Comparison of ENCODE assay signal across 19 cellular contexts in genomic region chr3:127802620-127803019, GRCh38. TPM values are rescaled to one million over a fixed set of nuclear protein-coding genes. Genes with fewer than 3 reads are reported as not detected.
DNase-seq lines count a peak whose midpoint lies in the region; ATAC-seq, FAIRE-seq and TF ChIP-seq lines count a peak whose summit lies in the region.
"Had no signal": no experiment of that assay in that cellular context is flagged by ENCODE, and none has a peak within 500 bp of the region (broad histone marks: within the 10 kb centered on the region; RNA-seq: fewer than 3 reads in every experiment).

No MANE protein-coding gene starts in this region.

- H3K27me3 Mint-ChIP-seq in astrocyte (ENCODE audit: low read depth, unreplicated experiment), result no peaks in the 10 kb centered on the region

- TF ChIP-seq CTCF in left ventricle myocardium inferior (IDR thresholded peaks at IDR 0.05; ENCODE audit: borderline replicate concordance), result no peak
- TF ChIP-seq CTCF in astrocyte (IDR thresholded peaks at IDR 0.05; ENCODE audit: insufficient read depth, low read depth, low read length), result no peak
- TF ChIP-seq CTCF in smooth muscle cell (IDR thresholded peaks at IDR 0.05; ENCODE audit: borderline replicate concordance, insufficient read depth, poor library complexity, severe bottlenecking), result no peak
- no peak for TF ChIP-seq CTCF in mucosa of descending colon (IDR thresholded peaks at IDR 0.05)

- H3K9ac ChIP-seq in astrocyte (ENCODE audit: low read length) (no peak overlapping the region), smooth muscle cell (ENCODE audit: low read depth) (no peak overlapping the region)

- no peak overlapping the region for H2AFZ ChIP-seq in astrocyte (ENCODE audit: low read depth, low read length)
- no peak overlapping the region for H2AFZ ChIP-seq in smooth muscle cell (ENCODE audit: low read depth)

- H3K4me1 ChIP-seq in left ventricle myocardium inferior (peaks cover 74% of the 10 kb centered on the region), astrocyte (ENCODE audit: insufficient read depth, low read length) (peaks cover 37% of the 10 kb centered on the region), smooth muscle cell (ENCODE audit: low read depth) (no peaks in the 10 kb centered on the region), mucosa of descending colon (ENCODE audit: low read depth) (no peaks in the 10 kb centered on the region)

- FAIRE-seq in astrocyte (lab: Jason Lieb, UNC), result no peak
- FAIRE-seq: A204.1, GM12891, GM18507 had no signal

- intact Hi-C loops in left ventricle myocardium inferior (cut with micrococcal nuclease), result no loop called here
- intact Hi-C loops in Right ventricle myocardium inferior (cut with DNase I), result no loop called here
- intact Hi-C loops in mucosa of descending colon (cut with DNase I, micrococcal nuclease), result no loop called here

- H3K36me3 Mint-ChIP-seq in astrocyte (ENCODE audit: low read depth, unreplicated experiment), result peaks cover 5% of the 10 kb centered on the region

- DNase-seq in left ventricle myocardium inferior (no peak), Right ventricle myocardium inferior (ENCODE audit: missing footprints) (no peak), astrocyte (ENCODE audit: low read depth) (no peak), left lobe of liver (ENCODE audit: low spot score) (no peak), COLO829 (ENCODE audit: low spot score) (no peak), smooth muscle cell (lab: John Stamatoyannopoulos, UW; ENCODE audit: unreplicated experiment) (no peak), mucosa of descending colon (no peak)
- DNase-seq: C1 segment of cervical spinal cord, DMS 273 treated with DMSO at 0.1 percent for 48 hours, GF-D8, NCI-H1105 treated with DMSO at 0.1 percent for 48 hours, NCI-H187 treated with DMSO at 0.1 percent for 48 hours, NCI-H446, NCI-H748 treated with DMSO at 0.1 percent for 48 hours, OCI-M1 had no signal

- peaks cover 32% of the 10 kb centered on the region for H3K4me1 Mint-ChIP-seq in astrocyte (ENCODE audit: low read depth, unreplicated experiment)

- no peak overlapping the region for H3K4me3 Mint-ChIP-seq in astrocyte (ENCODE audit: unreplicated experiment)

- H3K4me2 ChIP-seq in astrocyte (ENCODE audit: low read length) (no peak overlapping the region), smooth muscle cell (no peak overlapping the region)

- H3K4me3 ChIP-seq in left ventricle myocardium inferior, result no peak overlapping the region
- no peak overlapping the region for H3K4me3 ChIP-seq in astrocyte (ENCODE audit: insufficient read depth, low read depth, low read length)
- no peak overlapping the region for H3K4me3 ChIP-seq in smooth muscle cell
- no peak overlapping the region for H3K4me3 ChIP-seq in mucosa of descending colon

- no peak for ATAC-seq in Right ventricle myocardium inferior
- ATAC-seq in left lobe of liver, result peak; percentile 63
- ATAC-seq in GM19395 (IDR thresholded peaks at IDR 0.05; ENCODE audit: unreplicated experiment), result no peak
- no peak for ATAC-seq in mucosa of descending colon

- H3K79me2 ChIP-seq in astrocyte (ENCODE audit: insufficient read depth, low read length), result peaks cover 8% of the 10 kb centered on the region
- H3K79me2 ChIP-seq in smooth muscle cell (ENCODE audit: low read depth), result no peaks in the 10 kb centered on the region

- H3F3A ChIP-seq in smooth muscle cell (ENCODE audit: low read depth), result no peaks in the 10 kb centered on the region

- peaks cover 50% of the 10 kb centered on the region for H3K36me3 ChIP-seq in left ventricle myocardium inferior
- no peaks in the 10 kb centered on the region for H3K36me3 ChIP-seq in astrocyte (ENCODE audit: insufficient read depth, low read length)
- no peaks in the 10 kb centered on the region for H3K36me3 ChIP-seq in smooth muscle cell (ENCODE audit: low read depth)
- H3K36me3 ChIP-seq in mucosa of descending colon (ENCODE audit: low read depth), result no peaks in the 10 kb centered on the region

- H3K27me3 ChIP-seq in left ventricle myocardium inferior (ENCODE audit: low read depth) (no peaks in the 10 kb centered on the region), astrocyte (ENCODE audit: insufficient read depth, low read length) (no peaks in the 10 kb centered on the region), smooth muscle cell (ENCODE audit: low read depth) (no peaks in the 10 kb centered on the region)

- H3K9me3 Mint-ChIP-seq in astrocyte (ENCODE audit: unreplicated experiment), result no peaks in the 10 kb centered on the region

- no peaks in the 10 kb centered on the region for H3K9me3 ChIP-seq in left ventricle myocardium inferior (replicated peaks)
- H3K9me3 ChIP-seq in astrocyte (ENCODE audit: insufficient read depth, low read depth, low read length), result no peaks in the 10 kb centered on the region
- H3K9me3 ChIP-seq in smooth muscle cell (replicated peaks; ENCODE audit: low read depth), result no peaks in the 10 kb centered on the region
- H3K9me3 ChIP-seq in mucosa of descending colon, result no peaks in the 10 kb centered on the region

- H3K27ac Mint-ChIP-seq in astrocyte (ENCODE audit: unreplicated experiment), result peak overlapping the region; percentile 34

- H4K20me1 ChIP-seq in astrocyte (ENCODE audit: insufficient read depth, low read length), result no peaks in the 10 kb centered on the region
- H4K20me1 ChIP-seq in smooth muscle cell (ENCODE audit: low read depth), result no peaks in the 10 kb centered on the region

- peak overlapping the region; percentile 10 for H3K27ac ChIP-seq in left ventricle myocardium inferior (replicated peaks)
- H3K27ac ChIP-seq in astrocyte (ENCODE audit: low read depth, low read length), result no peak overlapping the region
- no peak overlapping the region for H3K27ac ChIP-seq in smooth muscle cell (ENCODE audit: low read depth)

- 96% methylated on average over 6 of the region's 6 CpGs for WGBS in smooth muscle cell (ENCODE audit: low lambda C conversion rate)

RNA-seq across cellular contexts. Expression of gene MGLL, which starts 19.7 kb away (rescaled TPM):
- total RNA-seq in left ventricle myocardium inferior (67.0 TPM), Right ventricle myocardium inferior (74.1 TPM), astrocyte (24.5 and 27.3 TPM in 2 replicates), left lobe of liver (139 TPM), smooth muscle cell (4.4 and 13.6 TPM in 2 replicates), mucosa of descending colon (100 to 1,000 TPM; 212 to 515 (median 221) TPM)
- polyA plus RNA-seq in smooth muscle cell, result 22.5 and 37.3 TPM in 2 replicates
